ENCODE assay signal across 17 cellular contexts in genomic region chr14:33404054-33404453, GRCh38.
DNase-seq lines count a peak whose midpoint lies in the region; FAIRE-seq lines count a peak whose summit lies in the region.
"Had no signal": no experiment of that assay in that cellular context is flagged by ENCODE, and none has a peak within 500 bp of the region (broad histone marks: within the 10 kb centered on the region; RNA-seq: fewer than 3 reads in every experiment).

No MANE protein-coding gene starts in this region.

- H3K79me1 ChIP-seq in mesendoderm (ENCODE audit: low read length) = no peaks in the 10 kb centered on the region

- H3K4ac ChIP-seq in mesendoderm (ENCODE audit: low read depth, low read length) = no peak overlapping the region

- no peak overlapping the region for H3K4me3 ChIP-seq in mesendoderm (ENCODE audit: low read length)
- H3K4me3 ChIP-seq: gastroesophageal sphincter had no signal

- no peaks in the 10 kb centered on the region for H3K36me3 ChIP-seq in mesendoderm (ENCODE audit: control insufficient read depth, insufficient read depth, low read length)
- H3K36me3 ChIP-seq: gastroesophageal sphincter had no signal

- no peak overlapping the region for H3K9ac ChIP-seq in mesendoderm (ENCODE audit: low read length)

- no peak overlapping the region for H3K56ac ChIP-seq in mesendoderm (ENCODE audit: low read length)

- no peak overlapping the region for H3K23ac ChIP-seq in mesendoderm (ENCODE audit: low read length)

- H2BK15ac ChIP-seq in mesendoderm (replicated peaks; ENCODE audit: low read depth) = no peak overlapping the region

- no peak for FAIRE-seq in RCC 7860 (lab: Jason Lieb, UNC)

- H3K79me2 ChIP-seq in mesendoderm (ENCODE audit: control insufficient read depth, insufficient read depth, low read length) = no peaks in the 10 kb centered on the region

- H3K27ac ChIP-seq in mesendoderm (ENCODE audit: low read depth, low read length) = no peak overlapping the region
- H3K27ac ChIP-seq: gastroesophageal sphincter had no signal

- DNase-seq in COLO829 (ENCODE audit: low spot score) (peak; percentile 40), RCC 7860 (ENCODE audit: low spot score) (peak; percentile 21), epidermal melanocyte (ENCODE audit: insufficient read length, low spot score) (peak; percentile 31), mesendoderm (peak; percentile 65), DMS53 treated with DMSO at 0.1 percent for 48 hours (lab: John Stamatoyannopoulos, UW; ENCODE audit: unreplicated experiment) (no peak), NCI-H2029 (lab: John Stamatoyannopoulos, UW) (no peak), NCI-H526 treated with DMSO at 0.1 percent for 48 hours (lab: John Stamatoyannopoulos, UW) (no peak)
- DNase-seq in activated CD8-positive, alpha-beta memory T cell treated with anti-CD3 and anti-CD28 coated beads for 24 hours = no peak
- DNase-seq: activated CD4-positive, alpha-beta T cell treated with anti-CD3 and anti-CD28 coated beads, Interleukin-2, amount 50 U/mL, for 1 hour; activated effector memory CD4-positive, alpha-beta T cell treated with Interleukin-2 at 50 U/mL for 16 hours; cerebellar nuclear complex; Kasumi-1; NCI-H2081 treated with DMSO at 0.1 percent for 48 hours; posterior cingulate gyrus; stimulated activated CD4-positive, alpha-beta T cell treated with anti-CD3 and anti-CD28 coated beads, Interleukin-4, amount 100 ng/mL, for 24 hours; stimulated activated naive CD8-positive, alpha-beta T cell treated with anti-CD3 and anti-CD28 coated beads, Interleukin-15, amount 100 ng/mL, for 72 hours had no signal

- H2BK120ac ChIP-seq in mesendoderm (ENCODE audit: low read depth, low read length) = no peak overlapping the region

- H3K4me2 ChIP-seq in mesendoderm (ENCODE audit: low read length) = no peak overlapping the region

- WGBS in mesendoderm (ENCODE audit: extremely low coverage, insufficient coverage, low lambda C conversion rate) = no CpG with 5 or more reads among the region's 1 CpG

- no peak overlapping the region for H3K18ac ChIP-seq in mesendoderm (ENCODE audit: low read length)

- no peak overlapping the region for H2AK5ac ChIP-seq in mesendoderm (ENCODE audit: low read length)

- H3K27me3 ChIP-seq in mesendoderm (ENCODE audit: insufficient read depth, low read length, poor library complexity) = no peaks in the 10 kb centered on the region
- H3K27me3 ChIP-seq: gastroesophageal sphincter had no signal

- H4K8ac ChIP-seq in mesendoderm (ENCODE audit: low read depth, low read length) = no peak overlapping the region

- H2BK5ac ChIP-seq in mesendoderm (ENCODE audit: low read length) = no peak overlapping the region

- H4K5ac ChIP-seq in mesendoderm (ENCODE audit: low read length) = no peak overlapping the region

- no peaks in the 10 kb centered on the region for H3K4me1 ChIP-seq in mesendoderm (ENCODE audit: control insufficient read depth, low read depth, low read length)
- H3K4me1 ChIP-seq: gastroesophageal sphincter had no signal

Comparison
In these comparisons a context has a peak if more than half of its experiments do, and no peak if none do; other contexts are left out.
1. DNase-seq: peak in COLO829 (single experiment), RCC 7860 (single experiment), epidermal melanocyte (single experiment) and mesendoderm (single experiment); none in DMS53 treated with DMSO at 0.1 percent for 48 hours (single experiment), NCI-H2029 (single experiment), NCI-H526 treated with DMSO at 0.1 percent for 48 hours (single experiment) and activated CD8-positive, alpha-beta memory T cell treated with anti-CD3 and anti-CD28 coated beads for 24 hours (single experiment).